ENCODE assay signal across 17 cellular contexts in genomic region chr22:20875296-20875695, GRCh38. TPM values are rescaled to one million over a fixed set of nuclear protein-coding genes. Genes with fewer than 3 reads are reported as not detected.
DNase-seq lines count a peak whose midpoint lies in the region; ATAC-seq, FAIRE-seq and TF ChIP-seq lines count a peak whose summit lies in the region.
"Had no signal": no experiment of that assay in that cellular context is flagged by ENCODE, and none has a peak within 500 bp of the region (broad histone marks: within the 10 kb centered on the region; RNA-seq: fewer than 3 reads in every experiment).

No MANE protein-coding gene starts in this region.

- H2AFZ ChIP-seq in K562 (ENCODE audit: low read depth, low read length): no peak overlapping the region

- H3K27me3 Mint-ChIP-seq in activated CD8-positive, alpha-beta memory T cell treated with anti-CD3 and anti-CD28 coated beads, Interleukin-2, amount 10 ng/mL, durations not matched to agents 7 days and 5 days: no peaks in the 10 kb centered on the region
- no peaks in the 10 kb centered on the region for H3K27me3 Mint-ChIP-seq in CD4-positive, CD25-positive, alpha-beta regulatory T cell
- H3K27me3 Mint-ChIP-seq: IgD-negative memory B cell had no signal

- H3K27ac Mint-ChIP-seq in activated CD8-positive, alpha-beta memory T cell treated with anti-CD3 and anti-CD28 coated beads, Interleukin-2, amount 10 ng/mL, durations not matched to agents 7 days and 5 days: peak overlapping the region; percentile 8
- H3K27ac Mint-ChIP-seq in CD4-positive, CD25-positive, alpha-beta regulatory T cell: peak overlapping the region; percentile 48 to 84 (median 75)
- peak overlapping the region; percentile 30 for H3K27ac Mint-ChIP-seq in stimulated activated effector memory CD8-positive, alpha-beta T cell treated with anti-CD3 and anti-CD28 coated beads, Interleukin-12 subunit alpha, Interleukin-12 subunit beta, amount 100 ng/mL, for 72 hours
- H3K27ac Mint-ChIP-seq: IgD-negative memory B cell had no signal

- CTCF ChIA-PET in activated CD8-positive, alpha-beta memory T cell treated with anti-CD3 and anti-CD28 coated beads, Interleukin-2, amount 10 ng/mL, durations not matched to agents 7 days and 5 days (lab: Charles Lee): no interaction called here
- CTCF ChIA-PET in K562 (lab: Yijun Ruan, JAX; ENCODE audit: low intra/inter-chr PET ratio): no interaction called here

- FAIRE-seq in K562 (lab: Jason Lieb, UNC): no peak
- FAIRE-seq: GM12878, GM18507 had no signal

- TF ChIP-seq EP300 in K562 (IDR thresholded peaks at IDR 0.05; ENCODE audit: low read length): no peak

- DNase-seq in activated CD8-positive, alpha-beta memory T cell treated with anti-CD3 and anti-CD28 coated beads, Interleukin-2, amount 10 ng/mL, durations not matched to agents 7 days and 5 days: no peak
- DNase-seq in activated CD8-positive, alpha-beta memory T cell treated with anti-CD3 and anti-CD28 coated beads, Interleukin-2, amount 50 U/mL, for 4 hours: no peak
- DNase-seq in CD4-positive, CD25-positive, alpha-beta regulatory T cell: no peak
- DNase-seq in K562 (ENCODE audit: extremely low read depth in 1 of 4, low spot score in 3 of 4): no peak
- DNase-seq in stimulated activated effector memory CD8-positive, alpha-beta T cell treated with anti-CD3 and anti-CD28 coated beads, Interleukin-12 subunit alpha, Interleukin-12 subunit beta, amount 100 ng/mL, for 72 hours (ENCODE audit: low spot score in 2 of 2): no peak
- no peak for DNase-seq in SKM-1 (lab: John Stamatoyannopoulos, UW; ENCODE audit: unreplicated experiment)
- DNase-seq in NCI-H2227 (lab: John Stamatoyannopoulos, UW; ENCODE audit: unreplicated experiment): no peak
- DNase-seq: Calu3, DMS 273 treated with DMSO at 0.1 percent for 48 hours, GOT3 had no signal

- in situ Hi-C loops in K562 (cut with MboI): no loop called here

- H3K9ac ChIP-seq in K562 (ENCODE audit: insufficient read depth in 1 of 2, low read depth in 2 of 2, low read length in 2 of 2): peak overlapping the region in 1 of 2 experiments; percentile 28; a peak in 1 of 4 replicates
- H3K9ac ChIP-seq: BLaER1 had no signal

- no peak overlapping the region for H3K27ac ChIP-seq in CD4-positive, CD25-positive, alpha-beta regulatory T cell (ENCODE audit: insufficient read depth, low read length, poor library complexity, severe bottlenecking)
- H3K27ac ChIP-seq in K562 (ENCODE audit: extremely low read depth, low read depth, low read length): no peak overlapping the region
- H3K27ac ChIP-seq: 22Rv1, BLaER1 had no signal

- no peak overlapping the region for H3K4me2 ChIP-seq in K562 (ENCODE audit: insufficient read depth, low read length)
- H3K4me2 ChIP-seq: BLaER1 had no signal

- H3K4me1 ChIP-seq in CD4-positive, CD25-positive, alpha-beta regulatory T cell (ENCODE audit: control insufficient read depth, insufficient read depth, low read length, poor library complexity, severe bottlenecking): no peaks in the 10 kb centered on the region
- peaks cover 3 to 14% of the 10 kb centered on the region in 2 experiments; a peak in 4 of 5 replicates for H3K4me1 ChIP-seq in K562 (replicated peaks in 1 of 2; ENCODE audit: control insufficient read depth in 2 of 2, insufficient read depth in 2 of 2, low read length in 2 of 2)
- H3K4me1 ChIP-seq: HAP-1 had no signal

- ATAC-seq in activated CD8-positive, alpha-beta memory T cell treated with anti-CD3 and anti-CD28 coated beads, Interleukin-2, amount 10 ng/mL, durations not matched to agents 7 days and 5 days: no peak
- no peak for ATAC-seq in CD4-positive, CD25-positive, alpha-beta regulatory T cell (ENCODE audit: low read depth in 2 of 2)
- peak; percentile 4; the same call in 1 of the 3 replicates for ATAC-seq in K562
- ATAC-seq in stimulated activated effector memory CD8-positive, alpha-beta T cell treated with anti-CD3 and anti-CD28 coated beads, Interleukin-12 subunit alpha, Interleukin-12 subunit beta, amount 100 ng/mL, for 72 hours: no peak
- ATAC-seq in GM18520 (IDR thresholded peaks at IDR 0.05; ENCODE audit: unreplicated experiment): no peak
- ATAC-seq: GM12878 had no signal

- no TSS peak for BruUV-seq in K562 (replicated peaks; lab: Mats Ljungman, UMichigan)

- no peaks in the 10 kb centered on the region for H3K4me1 Mint-ChIP-seq in activated CD8-positive, alpha-beta memory T cell treated with anti-CD3 and anti-CD28 coated beads, Interleukin-2, amount 10 ng/mL, durations not matched to agents 7 days and 5 days
- H3K4me1 Mint-ChIP-seq in CD4-positive, CD25-positive, alpha-beta regulatory T cell: peaks cover 0 to 4% (median 0%) of the 10 kb centered on the region in 4 donors
- peaks cover 5% of the 10 kb centered on the region for H3K4me1 Mint-ChIP-seq in stimulated activated effector memory CD8-positive, alpha-beta T cell treated with anti-CD3 and anti-CD28 coated beads, Interleukin-12 subunit alpha, Interleukin-12 subunit beta, amount 100 ng/mL, for 72 hours
- H3K4me1 Mint-ChIP-seq: IgD-negative memory B cell had no signal

- H3K27me3 ChIP-seq in CD4-positive, CD25-positive, alpha-beta regulatory T cell (ENCODE audit: control insufficient read depth, insufficient read depth, low read length): no peaks in the 10 kb centered on the region
- no peaks in the 10 kb centered on the region for H3K27me3 ChIP-seq in K562 (ENCODE audit: control insufficient read depth in 2 of 2, insufficient read depth in 2 of 2, low read length in 2 of 2)
- H3K27me3 ChIP-seq: BLaER1 had no signal

- H3K4me3 Mint-ChIP-seq in activated CD8-positive, alpha-beta memory T cell treated with anti-CD3 and anti-CD28 coated beads, Interleukin-2, amount 10 ng/mL, durations not matched to agents 7 days and 5 days: no peak overlapping the region
- no peak overlapping the region for H3K4me3 Mint-ChIP-seq in CD4-positive, CD25-positive, alpha-beta regulatory T cell
- H3K4me3 Mint-ChIP-seq in stimulated activated effector memory CD8-positive, alpha-beta T cell treated with anti-CD3 and anti-CD28 coated beads, Interleukin-12 subunit alpha, Interleukin-12 subunit beta, amount 100 ng/mL, for 72 hours: no peak overlapping the region
- H3K4me3 Mint-ChIP-seq: IgD-negative memory B cell had no signal

- peaks cover 26% of the 10 kb centered on the region for H3K36me3 ChIP-seq in CD4-positive, CD25-positive, alpha-beta regulatory T cell (ENCODE audit: control insufficient read depth, insufficient read depth, low read length)
- H3K36me3 ChIP-seq in K562 (ENCODE audit: control insufficient read depth, insufficient read depth, low read length): peaks cover 59% of the 10 kb centered on the region

- no peaks in the 10 kb centered on the region for H3K9me3 ChIP-seq in CD4-positive, CD25-positive, alpha-beta regulatory T cell (ENCODE audit: control insufficient read depth in 2 of 2, low read length in 2 of 2)
- H3K9me3 ChIP-seq in K562 (replicated peaks; ENCODE audit: control insufficient read depth, insufficient read depth, low read depth, low read length): no peaks in the 10 kb centered on the region
- H3K9me3 ChIP-seq: BLaER1, HAP-1 had no signal

- POLR2A ChIA-PET in K562 (lab: Yijun Ruan, JAX): interaction anchor here (0.6 to 13.5 kb wide), 8 partner anchors 8 to 166 kb away, joined by 3 to 172 read pairs (median 6); partner anchors contain the start of genes LZTR1, PI4KA and SNAP29

- H3K9me1 ChIP-seq in K562 (ENCODE audit: control insufficient read depth, insufficient read depth, low read length): no peaks in the 10 kb centered on the region

- TF ChIP-seq POLR2A in K562 (conservative IDR thresholded peaks at IDR 0.05): no peak

- intact Hi-C loops in K562 (cut with micrococcal nuclease): no loop called here

- WGBS in K562 (ENCODE audit: insufficient coverage, low coverage, missing lambda C conversion rate): 82% methylated on average over 1 of the region's 1 CpG

- no peaks in the 10 kb centered on the region for H3K79me2 ChIP-seq in K562 (ENCODE audit: control insufficient read depth, insufficient read depth, low read length)

- peaks cover 12% of the 10 kb centered on the region for H3K36me3 Mint-ChIP-seq in activated CD8-positive, alpha-beta memory T cell treated with anti-CD3 and anti-CD28 coated beads, Interleukin-2, amount 10 ng/mL, durations not matched to agents 7 days and 5 days
- peaks cover 10% of the 10 kb centered on the region for H3K36me3 Mint-ChIP-seq in CD4-positive, CD25-positive, alpha-beta regulatory T cell
- H3K36me3 Mint-ChIP-seq in stimulated activated effector memory CD8-positive, alpha-beta T cell treated with anti-CD3 and anti-CD28 coated beads, Interleukin-12 subunit alpha, Interleukin-12 subunit beta, amount 100 ng/mL, for 72 hours: peaks cover 82% of the 10 kb centered on the region

- no peak for TF ChIP-seq CTCF in K562 (IDR thresholded peaks at IDR 0.05 in 2 of 3, conservative IDR thresholded peaks at IDR 0.05 in 1 of 3; ENCODE audit: insufficient read depth in 2 of 3, low read depth in 1 of 3, low read length in 3 of 3)

- no peaks in the 10 kb centered on the region for H3K9me3 Mint-ChIP-seq in activated CD8-positive, alpha-beta memory T cell treated with anti-CD3 and anti-CD28 coated beads, Interleukin-2, amount 10 ng/mL, durations not matched to agents 7 days and 5 days (ENCODE audit: low read depth)
- H3K9me3 Mint-ChIP-seq in CD4-positive, CD25-positive, alpha-beta regulatory T cell: no peaks in the 10 kb centered on the region
- no peaks in the 10 kb centered on the region for H3K9me3 Mint-ChIP-seq in stimulated activated effector memory CD8-positive, alpha-beta T cell treated with anti-CD3 and anti-CD28 coated beads, Interleukin-12 subunit alpha, Interleukin-12 subunit beta, amount 100 ng/mL, for 72 hours
- H3K9me3 Mint-ChIP-seq: IgD-negative memory B cell had no signal

- H4K20me1 ChIP-seq in K562 (replicated peaks; ENCODE audit: control insufficient read depth, insufficient read depth, low read length): no peaks in the 10 kb centered on the region
- H4K20me1 ChIP-seq: BLaER1 had no signal

- TF ChIP-seq RAD21 in K562 (CRISPR knock-in tag; conservative IDR thresholded peaks at IDR 0.05 in 1 of 2, IDR thresholded peaks at IDR 0.05 in 1 of 2): no peak

- no peak overlapping the region for H3K4me3 ChIP-seq in CD4-positive, CD25-positive, alpha-beta regulatory T cell (ENCODE audit: low read depth, low read length)
- no peak overlapping the region for H3K4me3 ChIP-seq in K562
- H3K4me3 ChIP-seq: BLaER1, GM12878, HAP-1 had no signal

RNA-seq across cellular contexts. Expression of gene SNAP29, which starts 16.5 kb away (rescaled TPM):
- total RNA-seq in activated CD8-positive, alpha-beta memory T cell treated with anti-CD3 and anti-CD28 coated beads, Interleukin-2, amount 10 ng/mL, durations not matched to agents 7 days and 5 days: 10 to 100 TPM; 32.3 to 38.5 TPM
- 23.1 TPM for total RNA-seq in CD4-positive, CD25-positive, alpha-beta regulatory T cell
- polyA plus RNA-seq in CD4-positive, CD25-positive, alpha-beta regulatory T cell: 10 to 100 TPM; 20.1 to 34.0 (median 25.4) TPM
- 63.6 and 66.4 TPM in 2 replicates for total RNA-seq in K562 (2011; cell fraction: chromatin; rRNA removed; ENCODE audit: low replicate concordance)
- 39.3 and 45.4 TPM in 2 replicates for total RNA-seq in K562 (2011; cell fraction: nucleolus; rRNA removed)
- 59.8 and 84.4 TPM in 2 replicates for total RNA-seq in K562 (2011; cell fraction: nucleoplasm; rRNA removed)
- total RNA-seq in K562 (2014; rRNA removed): 71.4 and 89.3 TPM in 2 replicates
- total RNA-seq in K562 (2014; rRNA removed; fragmentation: Illumina TruSeq; extraction: Trizol): 58.1 and 64.4 TPM in 2 replicates
- total RNA-seq in K562 (2015; rRNA removed; fragmentation: Illumina TruSeq; extraction: Trizol): 70.6 and 75.9 TPM in 2 replicates
- 122 and 123 TPM in 2 replicates for total RNA-seq in K562 (2021)
- 187 and 200 TPM in 2 replicates for polyA plus RNA-seq in K562 (2011; rRNA removed)
- 97.0 and 115 TPM in 2 replicates for polyA plus RNA-seq in K562 (2011; cell fraction: cytosol; rRNA removed)
- 51.6 and 70.0 TPM in 2 replicates for polyA plus RNA-seq in K562 (2011; cell fraction: nucleus; rRNA removed)
- 105 and 162 TPM in 2 replicates for polyA plus RNA-seq in K562 (2012)
- polyA plus RNA-seq in K562 (2014; fragmentation: Illumina TruSeq; extraction: Trizol): 181 and 250 TPM in 2 replicates
- 10 to 100 TPM; 19.5 to 22.8 TPM for polyA plus RNA-seq in K562 (2014; fragmentation: Nextera tagmentation; extraction: Ambion mirVana)
- polyA plus RNA-seq in K562 (2014; rRNA removed): 136 and 161 TPM in 2 replicates
- polyA minus RNA-seq in K562 (2011; rRNA and poly(A)+ RNA removed): 89.0 and 94.5 TPM in 2 replicates
- 44.9 and 53.1 TPM in 2 replicates for polyA minus RNA-seq in K562 (2011; cell fraction: cytosol; rRNA and poly(A)+ RNA removed)
- polyA minus RNA-seq in K562 (2011; cell fraction: nucleus; rRNA and poly(A)+ RNA removed): 14.3 and 25.0 TPM in 2 replicates

RNA-seq across cellular contexts. Expression of gene PI4KA, which starts 16.7 kb away (rescaled TPM):
- total RNA-seq in activated CD8-positive, alpha-beta memory T cell treated with anti-CD3 and anti-CD28 coated beads, Interleukin-2, amount 10 ng/mL, durations not matched to agents 7 days and 5 days: 10 to 100 TPM; 84.5 to 99.6 TPM
- total RNA-seq in CD4-positive, CD25-positive, alpha-beta regulatory T cell: 182 TPM
- polyA plus RNA-seq in CD4-positive, CD25-positive, alpha-beta regulatory T cell: 10 to 100 TPM; 38.9 to 47.0 (median 41.9) TPM
- total RNA-seq in K562 (2011; cell fraction: chromatin; rRNA removed; ENCODE audit: low replicate concordance): 856 and 1,421 TPM in 2 replicates
- 627 and 658 TPM in 2 replicates for total RNA-seq in K562 (2011; cell fraction: nucleolus; rRNA removed)
- 567 and 576 TPM in 2 replicates for total RNA-seq in K562 (2011; cell fraction: nucleoplasm; rRNA removed)
- total RNA-seq in K562 (2014; rRNA removed) (103 and 117 TPM in 2 replicates), K562 (2014; rRNA removed; fragmentation: Illumina TruSeq; extraction: Trizol) (62.3 and 63.7 TPM in 2 replicates), K562 (2015; rRNA removed; fragmentation: Illumina TruSeq; extraction: Trizol) (75.3 and 82.5 TPM in 2 replicates), K562 (2021) (173 and 187 TPM in 2 replicates)
- polyA plus RNA-seq in K562 (2011; rRNA removed) (84.7 and 128 TPM in 2 replicates), K562 (2014; fragmentation: Illumina TruSeq; extraction: Trizol) (124 and 127 TPM in 2 replicates), K562 (2014; fragmentation: Nextera tagmentation; extraction: Ambion mirVana) (10 to 100 TPM in 1 of 2 experiments, 1 to 10 TPM in 1; 7.3 to 11.1 TPM), K562 (2014; rRNA removed) (116 and 125 TPM in 2 replicates)
- 76.2 and 84.4 TPM in 2 replicates for polyA plus RNA-seq in K562 (2011; cell fraction: cytosol; rRNA removed)
- 448 and 556 TPM in 2 replicates for polyA plus RNA-seq in K562 (2011; cell fraction: nucleus; rRNA removed)
- polyA plus RNA-seq in K562 (2012): 142 and 181 TPM in 2 replicates
- polyA minus RNA-seq in K562 (2011; rRNA and poly(A)+ RNA removed): 160 and 176 TPM in 2 replicates
- polyA minus RNA-seq in K562 (2011; cell fraction: cytosol; rRNA and poly(A)+ RNA removed): 98.9 and 161 TPM in 2 replicates
- polyA minus RNA-seq in K562 (2011; cell fraction: nucleus; rRNA and poly(A)+ RNA removed): 188 and 253 TPM in 2 replicates

RNA-seq across cellular contexts. Expression of gene CRKL, which starts 41.9 kb away (rescaled TPM):
- 10 to 100 TPM; 89.5 to 90.8 TPM for total RNA-seq in activated CD8-positive, alpha-beta memory T cell treated with anti-CD3 and anti-CD28 coated beads, Interleukin-2, amount 10 ng/mL, durations not matched to agents 7 days and 5 days
- 49.5 TPM for total RNA-seq in CD4-positive, CD25-positive, alpha-beta regulatory T cell
- 10 to 100 TPM; 41.7 to 61.4 (median 57.0) TPM for polyA plus RNA-seq in CD4-positive, CD25-positive, alpha-beta regulatory T cell
- 251 and 271 TPM in 2 replicates for total RNA-seq in K562 (2011; cell fraction: chromatin; rRNA removed; ENCODE audit: low replicate concordance)
- total RNA-seq in K562 (2011; cell fraction: nucleolus; rRNA removed): 179 and 190 TPM in 2 replicates
- total RNA-seq in K562 (2011; cell fraction: nucleoplasm; rRNA removed): 236 and 257 TPM in 2 replicates
- total RNA-seq in K562 (2014; rRNA removed): 105 and 144 TPM in 2 replicates
- total RNA-seq in K562 (2014; rRNA removed; fragmentation: Illumina TruSeq; extraction: Trizol): 138 and 141 TPM in 2 replicates
- total RNA-seq in K562 (2015; rRNA removed; fragmentation: Illumina TruSeq; extraction: Trizol): 124 and 128 TPM in 2 replicates
- total RNA-seq in K562 (2021): 263 and 267 TPM in 2 replicates
- polyA plus RNA-seq in K562 (2011; rRNA removed): 135 and 196 TPM in 2 replicates
- polyA plus RNA-seq in K562 (2011; cell fraction: cytosol; rRNA removed): 111 and 189 TPM in 2 replicates
- polyA plus RNA-seq in K562 (2011; cell fraction: nucleus; rRNA removed): 90.3 and 116 TPM in 2 replicates
- polyA plus RNA-seq in K562 (2012): 90.4 and 122 TPM in 2 replicates
- 144 and 156 TPM in 2 replicates for polyA plus RNA-seq in K562 (2014; fragmentation: Illumina TruSeq; extraction: Trizol)
- 100 to 1,000 TPM; 100 to 105 TPM for polyA plus RNA-seq in K562 (2014; fragmentation: Nextera tagmentation; extraction: Ambion mirVana)
- polyA plus RNA-seq in K562 (2014; rRNA removed): 114 and 124 TPM in 2 replicates
- 219 and 267 TPM in 2 replicates for polyA minus RNA-seq in K562 (2011; rRNA and poly(A)+ RNA removed)
- 166 and 232 TPM in 2 replicates for polyA minus RNA-seq in K562 (2011; cell fraction: cytosol; rRNA and poly(A)+ RNA removed)
- polyA minus RNA-seq in K562 (2011; cell fraction: nucleus; rRNA and poly(A)+ RNA removed): 39.9 and 84.6 TPM in 2 replicates

Comparison
In these comparisons a context has a peak if more than half of its experiments do, and no peak if none do; other contexts are left out.
1. H3K27ac Mint-ChIP-seq: peak in every context shown above with its lines; median percentile 75 in CD4-positive, CD25-positive, alpha-beta regulatory T cell; 30 in stimulated activated effector memory CD8-positive, alpha-beta T cell treated with anti-CD3 and anti-CD28 coated beads, Interleukin-12 subunit alpha, Interleukin-12 subunit beta, amount 100 ng/mL, for 72 hours; 8 in activated CD8-positive, alpha-beta memory T cell treated with anti-CD3 and anti-CD28 coated beads, Interleukin-2, amount 10 ng/mL, durations not matched to agents 7 days and 5 days.